ENCODE assay signal across 8 cellular contexts in the genomic region with DNA sequence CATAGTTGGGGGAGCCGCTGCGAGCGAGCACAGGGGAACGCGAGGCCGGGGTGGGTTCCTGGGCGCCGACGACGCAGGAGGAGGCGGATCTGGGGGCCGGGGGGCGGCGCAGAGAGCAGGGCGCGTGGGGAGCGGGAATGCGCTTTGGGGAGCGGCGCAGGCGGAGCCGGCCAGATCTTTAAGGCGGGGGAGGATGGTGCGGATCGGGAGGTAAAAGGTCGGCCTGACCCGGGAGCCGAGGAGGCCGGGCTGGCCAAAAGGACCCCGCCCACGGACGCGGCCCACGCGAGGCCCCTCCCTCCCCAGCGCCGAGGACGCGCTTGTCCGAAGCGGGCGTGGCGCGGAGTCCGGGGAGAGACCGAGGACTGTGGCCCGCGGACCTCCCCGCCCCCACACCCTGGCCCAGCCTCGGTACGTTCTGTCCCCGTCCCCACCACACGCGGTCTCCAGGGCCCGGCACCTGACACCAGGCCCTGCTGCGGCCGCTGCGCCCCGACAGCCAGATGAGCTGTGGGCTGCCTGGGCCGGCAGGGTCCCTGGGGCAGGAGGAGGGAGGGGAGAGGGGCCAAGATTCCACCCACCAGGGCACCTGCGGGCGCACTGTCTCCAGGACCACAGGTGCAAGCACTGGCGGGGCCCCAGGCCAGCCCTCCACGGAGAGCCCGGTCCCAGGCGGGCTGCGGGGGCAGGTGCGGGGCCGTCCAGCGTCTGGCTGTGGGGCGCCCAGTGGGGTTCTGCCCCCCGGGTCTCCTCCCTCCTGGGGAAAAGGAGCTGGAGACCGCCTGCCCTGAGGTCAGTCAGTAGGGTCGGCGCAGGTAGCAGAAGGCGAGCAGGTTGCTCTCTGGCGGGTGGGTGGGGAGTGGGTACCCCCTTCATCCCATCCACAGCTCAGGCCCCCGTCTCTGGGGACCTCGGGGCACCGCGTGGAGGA. TPM values are rescaled to one million over a fixed set of nuclear protein-coding genes. Genes with fewer than 3 reads are reported as not detected.
DNase-seq lines count a peak whose midpoint lies in the region; ATAC-seq and TF ChIP-seq lines count a peak whose summit lies in the region.

No MANE protein-coding gene starts in this region.

- H3K4me1 Mint-ChIP-seq in T-cell = peaks cover 24 to 36% (median 35%) of the 10 kb centered on the region in 3 donors

- peak overlapping the region; percentile 76 to 87 (median 82) for H3K4me3 Mint-ChIP-seq in T-cell

- H3K36me3 Mint-ChIP-seq in T-cell = no peaks in the 10 kb centered on the region

- CTCF ChIA-PET in T-cell (lab: Charles Lee) = interaction anchor here in 1 of 2 donors (1.0 kb wide), 2 partner anchors 9 to 59 kb away, joined by 3 read pairs; no protein-coding TSS in a partner anchor

- H3K9me3 Mint-ChIP-seq in T-cell = no peaks in the 10 kb centered on the region

- H3K27ac Mint-ChIP-seq in T-cell = peak overlapping the region; percentile 89 to 90

- H3K27ac ChIP-seq in 22Rv1 (peak overlapping the region; percentile 98), caudate nucleus (ENCODE audit: low read depth, low read length) (peak overlapping the region; percentile 90), layer of hippocampus (ENCODE audit: low read depth, low read length) (peak overlapping the region; percentile 85)

- POLR2A ChIA-PET in T-cell (lab: Charles Lee) = no interaction called here

- ATAC-seq in GM18861 (IDR thresholded peaks at IDR 0.05; ENCODE audit: unreplicated experiment) = peak; percentile 18
- ATAC-seq in HG03066 (IDR thresholded peaks at IDR 0.05; ENCODE audit: low read depth, unreplicated experiment) = peak; percentile 23
- ATAC-seq in T-cell (replicated peaks in 1 of 4) = peak; percentile 53 to 68 (median 64)

- DNase-seq in T-cell = peak in 18 of 34 experiments; percentile 3 to 74 (median 60)
- peak in 24 of 61 donors; percentile 28 to 87 (median 68) for DNase-seq in caudate nucleus (lab: John Stamatoyannopoulos, UW)
- peak; percentile 81 for DNase-seq in stimulated activated CD4-positive, alpha-beta T cell treated with anti-CD3 and anti-CD28 coated beads, Interleukin-2, amount 100 ng/mL, for 4 hours (ENCODE audit: low read depth)
- no peak for DNase-seq in NCI-H1092 treated with DMSO at 0.1 percent for 48 hours (lab: John Stamatoyannopoulos, UW)

- no peaks in the 10 kb centered on the region for H3K27me3 ChIP-seq in layer of hippocampus (ENCODE audit: control insufficient read depth, insufficient read depth, low read length)

- no peak for TF ChIP-seq CTCF in 22Rv1 (IDR thresholded peaks at IDR 0.05)

- no peaks in the 10 kb centered on the region for H3K27me3 Mint-ChIP-seq in T-cell

RNA-seq across cellular contexts. Expression of a gene that starts 10.9 kb away (rescaled TPM):
- total RNA-seq in T-cell = 100 to 1,000 TPM in 2 of 5 donors, 10 to 100 TPM in 3; 61.5 to 167 (median 65.0) TPM

RNA-seq across cellular contexts. Expression of a gene that starts 41.1 kb away (rescaled TPM):
- total RNA-seq in T-cell = under 1 TPM in 1 of 5 donors, not detected in 4; 0.10 TPM

RNA-seq across cellular contexts. Expression of a gene that starts 53.1 kb away (rescaled TPM):
- total RNA-seq in T-cell = 10 to 100 TPM; 28.2 to 42.7 (median 39.6) TPM

RNA-seq across cellular contexts. Expression of a gene that starts 53.3 kb away (rescaled TPM):
- total RNA-seq in T-cell = 10 to 100 TPM; 15.7 to 22.1 (median 15.9) TPM
